In genomic region chr5:177311361-177311722, GRCh38 we compare ENCODE assay signal across 1 cellular context.
TF ChIP-seq lines count a peak whose summit lies in the region.

No MANE protein-coding gene starts in this region.

TF ChIP-seq in SK-N-SH, 30 proteins besides CTCF, POLR2A, EP300 and RAD21 (continued from another document):
- TF ChIP-seq ZBTB33 (IDR thresholded peaks at IDR 0.05; ENCODE audit: borderline replicate concordance, low read depth): no peak
